Comparison of ENCODE assay signal across 1 cellular context in the genomic region with DNA sequence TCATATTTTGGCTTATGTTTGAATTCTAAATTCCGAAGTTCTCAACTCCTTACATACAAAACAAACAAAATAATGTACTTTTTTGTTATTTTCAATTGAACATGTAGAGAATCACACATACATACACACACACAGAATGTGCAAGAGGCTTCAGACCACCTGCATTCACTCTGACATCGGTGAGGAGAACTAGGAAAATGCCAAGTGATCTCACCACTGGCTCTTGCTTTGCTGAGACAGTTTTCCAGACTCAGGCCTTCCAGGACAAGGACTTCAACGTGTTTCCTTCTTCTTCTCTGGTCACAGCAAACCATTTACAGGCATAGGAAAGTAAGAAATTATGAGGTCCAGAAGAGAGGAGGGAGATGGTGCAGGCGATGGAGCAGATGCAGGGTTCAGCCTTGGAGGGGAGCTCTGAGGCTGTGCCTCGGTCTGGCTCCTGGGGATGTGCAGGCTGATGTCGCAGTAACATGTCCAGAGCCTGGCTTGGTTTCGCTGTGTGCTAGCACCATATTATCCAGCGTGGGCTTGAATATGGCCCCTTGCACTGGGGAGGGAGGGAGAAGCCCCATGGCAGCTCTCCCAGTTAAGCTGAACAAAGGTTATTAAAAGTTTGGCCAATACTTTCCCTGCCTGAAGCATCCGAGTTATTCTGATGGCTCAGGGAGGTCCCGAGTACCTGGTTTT.
TF ChIP-seq lines count a peak whose summit lies in the region.

No MANE protein-coding gene starts in this region.

TF ChIP-seq in SK-N-SH treated with all-trans-retinoic acid at 6 μM for 48 hours, 23 proteins besides CTCF, POLR2A, EP300 and RAD21 (continued from another document):
- TF ChIP-seq, protein P1, sequence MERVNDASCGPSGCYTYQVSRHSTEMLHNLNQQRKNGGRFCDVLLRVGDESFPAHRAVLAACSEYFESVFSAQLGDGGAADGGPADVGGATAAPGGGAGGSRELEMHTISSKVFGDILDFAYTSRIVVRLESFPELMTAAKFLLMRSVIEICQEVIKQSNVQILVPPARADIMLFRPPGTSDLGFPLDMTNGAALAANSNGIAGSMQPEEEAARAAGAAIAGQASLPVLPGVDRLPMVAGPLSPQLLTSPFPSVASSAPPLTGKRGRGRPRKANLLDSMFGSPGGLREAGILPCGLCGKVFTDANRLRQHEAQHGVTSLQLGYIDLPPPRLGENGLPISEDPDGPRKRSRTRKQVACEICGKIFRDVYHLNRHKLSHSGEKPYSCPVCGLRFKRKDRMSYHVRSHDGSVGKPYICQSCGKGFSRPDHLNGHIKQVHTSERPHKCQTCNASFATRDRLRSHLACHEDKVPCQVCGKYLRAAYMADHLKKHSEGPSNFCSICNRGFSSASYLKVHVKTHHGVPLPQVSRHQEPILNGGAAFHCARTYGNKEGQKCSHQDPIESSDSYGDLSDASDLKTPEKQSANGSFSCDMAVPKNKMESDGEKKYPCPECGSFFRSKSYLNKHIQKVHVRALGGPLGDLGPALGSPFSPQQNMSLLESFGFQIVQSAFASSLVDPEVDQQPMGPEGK (CRISPR knock-in tag; IDR thresholded peaks at IDR 0.05; ENCODE audit: borderline replicate concordance) = no peak
- TF ChIP-seq RARB (CRISPR knock-in tag; IDR thresholded peaks at IDR 0.05) = no peak
- no peak for TF ChIP-seq ZFP3 (CRISPR knock-in tag; IDR thresholded peaks at IDR 0.05)
